Comparison of ENCODE assay signal across 8 cellular contexts in genomic region chr3:71011565-71012287, GRCh38.
DNase-seq lines count a peak whose midpoint lies in the region; ATAC-seq and TF ChIP-seq lines count a peak whose summit lies in the region.

No MANE protein-coding gene starts in this region.

- in situ Hi-C loops in KBM-7 (cut with MboI; ENCODE audit: low pct_unique_long_range_greater_than_20kb, low sequenced_read_pairs) = no loop called here

- H3K27ac Mint-ChIP-seq in chondrocyte (ENCODE audit: unreplicated experiment) = peak overlapping the region; percentile 1

- DNase-seq in KBM-7 (peak; percentile 33), chondrocyte (ENCODE audit: low spot score) (no peak), NCI-H748 treated with DMSO at 0.1 percent for 48 hours (lab: John Stamatoyannopoulos, UW) (no peak), foreskin melanocyte (no peak)
- DNase-seq in stimulated activated naive CD4-positive, alpha-beta T cell (lab: John Stamatoyannopoulos, UW) = no peak

- H3K4me3 Mint-ChIP-seq in chondrocyte (ENCODE audit: unreplicated experiment) = no peak overlapping the region

- no peak for TF ChIP-seq CTCF in chondrocyte (IDR thresholded peaks at IDR 0.05)

- H3K27me3 Mint-ChIP-seq in chondrocyte (ENCODE audit: low read depth) = no peaks in the 10 kb centered on the region

- H3K36me3 Mint-ChIP-seq in chondrocyte (ENCODE audit: low read depth) = peaks cover 22% of the 10 kb centered on the region

- H3K9me3 Mint-ChIP-seq in chondrocyte (ENCODE audit: low read depth) = no peaks in the 10 kb centered on the region

- peaks cover 59% of the 10 kb centered on the region for H3K4me1 Mint-ChIP-seq in chondrocyte (ENCODE audit: low read depth)

- H3K4me3 ChIP-seq in GM08714 (ENCODE audit: low read length) = peak overlapping the region; percentile 19; the same call in 1 of the 2 replicates

- ATAC-seq in GM21576 (IDR thresholded peaks at IDR 0.05; ENCODE audit: unreplicated experiment) (peak; percentile 71), SK-N-SH treated with all-trans-retinoic acid at 6 μM for 48 hours (no peak)

TF ChIP-seq in SK-N-SH treated with all-trans-retinoic acid at 6 μM for 48 hours, 23 proteins besides CTCF, POLR2A, EP300 and RAD21:
- TF ChIP-seq TOX (CRISPR knock-in tag; IDR thresholded peaks at IDR 0.05; ENCODE audit: borderline replicate concordance) (no peak), TSHZ2 (CRISPR knock-in tag; IDR thresholded peaks at IDR 0.05) (no peak), TCF4 (CRISPR knock-in tag; IDR thresholded peaks at IDR 0.05; ENCODE audit: borderline replicate concordance) (no peak), SNAI2 (CRISPR knock-in tag; IDR thresholded peaks at IDR 0.05) (no peak), CSDC2 (CRISPR knock-in tag; IDR thresholded peaks at IDR 0.05) (no peak), CREB5 (CRISPR knock-in tag; IDR thresholded peaks at IDR 0.05; ENCODE audit: low read depth) (no peak), GLIS3 (CRISPR knock-in tag; IDR thresholded peaks at IDR 0.05) (no peak), ZNF8 (CRISPR knock-in tag; IDR thresholded peaks at IDR 0.05) (no peak), ISL1 (CRISPR knock-in tag; IDR thresholded peaks at IDR 0.05) (no peak), OSR1 (CRISPR knock-in tag; IDR thresholded peaks at IDR 0.05) (no peak), ZC3H10 (CRISPR knock-in tag; IDR thresholded peaks at IDR 0.05) (no peak), ARNTL (CRISPR knock-in tag; IDR thresholded peaks at IDR 0.05; ENCODE audit: borderline replicate concordance, low read depth) (no peak), ZFP3 (CRISPR knock-in tag; IDR thresholded peaks at IDR 0.05) (no peak)
